ENCODE assay signal across 16 cellular contexts in genomic region chr15:23069496-23070166, GRCh38. TPM values are rescaled to one million over a fixed set of nuclear protein-coding genes. Genes with fewer than 3 reads are reported as not detected.
DNase-seq lines count a peak whose midpoint lies in the region; ATAC-seq and TF ChIP-seq lines count a peak whose summit lies in the region.
"Had no signal": no experiment of that assay in that cellular context is flagged by ENCODE, and none has a peak within 500 bp of the region (broad histone marks: within the 10 kb centered on the region; RNA-seq: fewer than 3 reads in every experiment).

No MANE protein-coding gene starts in this region.

- WGBS in GM23248 (ENCODE audit: low coverage in 1 of 2, low lambda C conversion rate in 2 of 2, missing lambda C conversion rate in 2 of 2), 2 experiments, result 64 to 65% methylated on average over 17 to 20 of the region's 20 CpGs

- H4K20me1 ChIP-seq in GM23248 (ENCODE audit: insufficient read depth), result no peaks in the 10 kb centered on the region

- no peak overlapping the region for H3K4me2 ChIP-seq in GM23248 (ENCODE audit: unreplicated experiment)

- DNase-seq in 8988T (peak; percentile 17), GM23248 (peak; percentile 3), OCI-M1 (lab: John Stamatoyannopoulos, UW) (peak; percentile 52), chondrocyte (ENCODE audit: low spot score) (no peak), EL (no peak), SHP77 (lab: John Stamatoyannopoulos, UW) (no peak)
- no peak for DNase-seq in activated CD8-positive, alpha-beta memory T cell treated with anti-CD3 and anti-CD28 coated beads, Interleukin-2, amount 50 U/mL, for 4 hours
- no peak for DNase-seq in stimulated activated naive CD8-positive, alpha-beta T cell treated with anti-CD3 and anti-CD28 coated beads, Interleukin-15, amount 100 ng/mL, for 72 hours
- DNase-seq: activated gamma-delta T cell treated with Interleukin-2 at 50 U/mL for 16 hours; NCI-H1105; NCI-H446 treated with DMSO at 0.1 percent for 48 hours; pancreas; stimulated activated CD4-positive, alpha-beta T cell treated with anti-CD3 and anti-CD28 coated beads, Interleukin-1b, Interleukin-23, amount 100 ng/mL, for 48 hours had no signal

- peaks cover 5% of the 10 kb centered on the region; the same call in 1 of the 2 replicates for H3K27me3 ChIP-seq in GM23248 (replicated peaks; ENCODE audit: insufficient read depth)
- H3K27me3 ChIP-seq: pancreas had no signal

- no peaks in the 10 kb centered on the region for H3K4me1 ChIP-seq in GM23248 (ENCODE audit: insufficient read depth)
- H3K4me1 ChIP-seq: pancreas had no signal

- no peaks in the 10 kb centered on the region for H3K36me3 ChIP-seq in GM23248 (ENCODE audit: low read depth)
- H3K36me3 ChIP-seq: pancreas had no signal

- H3K4me3 Mint-ChIP-seq in chondrocyte (ENCODE audit: unreplicated experiment), result no peak overlapping the region
- no peak overlapping the region for H3K4me3 Mint-ChIP-seq in stimulated activated naive CD8-positive, alpha-beta T cell treated with anti-CD3 and anti-CD28 coated beads, Interleukin-15, amount 100 ng/mL, for 72 hours
- H3K4me3 Mint-ChIP-seq: memory B cell; stimulated activated effector memory CD8-positive, alpha-beta T cell treated with anti-CD3 and anti-CD28 coated beads, Interleukin-12 subunit alpha, Interleukin-12 subunit beta, amount 100 ng/mL, for 72 hours had no signal

- H3K4me3 ChIP-seq in GM23248, result no peak overlapping the region
- H3K4me3 ChIP-seq: pancreas had no signal

- H3K9ac ChIP-seq in GM23248, result no peak overlapping the region

- H3K9me3 Mint-ChIP-seq in chondrocyte (ENCODE audit: low read depth), result peaks cover 6% of the 10 kb centered on the region
- no peaks in the 10 kb centered on the region for H3K9me3 Mint-ChIP-seq in stimulated activated naive CD8-positive, alpha-beta T cell treated with anti-CD3 and anti-CD28 coated beads, Interleukin-15, amount 100 ng/mL, for 72 hours
- H3K9me3 Mint-ChIP-seq: memory B cell; stimulated activated effector memory CD8-positive, alpha-beta T cell treated with anti-CD3 and anti-CD28 coated beads, Interleukin-12 subunit alpha, Interleukin-12 subunit beta, amount 100 ng/mL, for 72 hours had no signal

- no peaks in the 10 kb centered on the region for H3F3A ChIP-seq in GM23248 (ENCODE audit: insufficient read depth)

- no peaks in the 10 kb centered on the region for H3K9me3 ChIP-seq in GM23248 (ENCODE audit: low read depth)
- H3K9me3 ChIP-seq: pancreas had no signal

- no peaks in the 10 kb centered on the region for H3K36me3 Mint-ChIP-seq in chondrocyte (ENCODE audit: low read depth)
- H3K36me3 Mint-ChIP-seq: memory B cell; stimulated activated effector memory CD8-positive, alpha-beta T cell treated with anti-CD3 and anti-CD28 coated beads, Interleukin-12 subunit alpha, Interleukin-12 subunit beta, amount 100 ng/mL, for 72 hours had no signal

- peak; percentile 58 for TF ChIP-seq CTCF in chondrocyte (IDR thresholded peaks at IDR 0.05)

- H3K27ac Mint-ChIP-seq in chondrocyte (ENCODE audit: unreplicated experiment), result no peak overlapping the region
- H3K27ac Mint-ChIP-seq in stimulated activated naive CD8-positive, alpha-beta T cell treated with anti-CD3 and anti-CD28 coated beads, Interleukin-15, amount 100 ng/mL, for 72 hours, result no peak overlapping the region
- H3K27ac Mint-ChIP-seq: memory B cell; stimulated activated effector memory CD8-positive, alpha-beta T cell treated with anti-CD3 and anti-CD28 coated beads, Interleukin-12 subunit alpha, Interleukin-12 subunit beta, amount 100 ng/mL, for 72 hours had no signal

- H3K27me3 Mint-ChIP-seq in chondrocyte (ENCODE audit: low read depth), result peaks cover 25% of the 10 kb centered on the region
- H3K27me3 Mint-ChIP-seq in stimulated activated naive CD8-positive, alpha-beta T cell treated with anti-CD3 and anti-CD28 coated beads, Interleukin-15, amount 100 ng/mL, for 72 hours, result peaks cover 8% of the 10 kb centered on the region

- no peak overlapping the region for H2AFZ ChIP-seq in GM23248

- no peaks in the 10 kb centered on the region for H3K9me2 ChIP-seq in GM23248 (ENCODE audit: insufficient read depth)

- peaks cover 9% of the 10 kb centered on the region for H3K4me1 Mint-ChIP-seq in chondrocyte (ENCODE audit: low read depth)
- H3K4me1 Mint-ChIP-seq in stimulated activated naive CD8-positive, alpha-beta T cell treated with anti-CD3 and anti-CD28 coated beads, Interleukin-15, amount 100 ng/mL, for 72 hours, result no peaks in the 10 kb centered on the region
- H3K4me1 Mint-ChIP-seq: memory B cell; stimulated activated effector memory CD8-positive, alpha-beta T cell treated with anti-CD3 and anti-CD28 coated beads, Interleukin-12 subunit alpha, Interleukin-12 subunit beta, amount 100 ng/mL, for 72 hours had no signal

- no peak overlapping the region for H3K27ac ChIP-seq in GM23248
- H3K27ac ChIP-seq: epithelial cell of prostate, pancreas had no signal

- in situ Hi-C loops in GM23248 (cut with MboI), result loop anchor here (10.0 kb wide), 1 partner anchor 55 kb away; no protein-coding TSS in a partner anchor

- H3K79me2 ChIP-seq in GM23248 (ENCODE audit: insufficient read depth), result no peaks in the 10 kb centered on the region

- ATAC-seq in stimulated activated naive CD8-positive, alpha-beta T cell treated with anti-CD3 and anti-CD28 coated beads, Interleukin-15, amount 100 ng/mL, for 72 hours, result no peak
- ATAC-seq: pancreas; stimulated activated effector memory CD8-positive, alpha-beta T cell treated with anti-CD3 and anti-CD28 coated beads, Interleukin-12 subunit alpha, Interleukin-12 subunit beta, amount 100 ng/mL, for 72 hours had no signal

RNA-seq across cellular contexts. Expression of gene TUBGCP5, which starts 30.3 kb away (rescaled TPM):
- 16.2 and 17.5 TPM in 2 replicates for total RNA-seq in GM23248 (2014; rRNA removed; shearing (Covaris generic))
- 13.6 and 14.6 TPM in 2 replicates for polyA plus RNA-seq in GM23248 (2016; fragmentation: Nextera tagmentation; extraction: Ambion mirVana)
- total RNA-seq in chondrocyte, result 14.4 to 22.8 TPM (median 14.6 TPM) in 3 replicates

Comparison
In these comparisons a context has a peak if more than half of its experiments do, and no peak if none do; other contexts are left out.
1. DNase-seq: peak in 8988T (single experiment), GM23248 (single experiment) and OCI-M1 (single experiment); none in chondrocyte (single experiment), EL (single experiment), activated CD8-positive, alpha-beta memory T cell treated with anti-CD3 and anti-CD28 coated beads, Interleukin-2, amount 50 U/mL, for 4 hours (single experiment), SHP77 (0 of 2) and stimulated activated naive CD8-positive, alpha-beta T cell treated with anti-CD3 and anti-CD28 coated beads, Interleukin-15, amount 100 ng/mL, for 72 hours (0 of 2).